ENCODE assay signal across 8 cellular contexts in genomic region chr5:35924950-35925722, GRCh38. TPM values are rescaled to one million over a fixed set of nuclear protein-coding genes. Genes with fewer than 3 reads are reported as not detected.
A peak's percentile ranks its signal among the peaks of the same experiment; 100 is the strongest.
DNase-seq lines count a peak whose midpoint lies in the region; ATAC-seq, FAIRE-seq and TF ChIP-seq lines count a peak whose summit lies in the region.

No MANE protein-coding gene starts in this region.

- WGBS in heart left ventricle, 4 donors = 14 to 21% (median 17%) methylated on average over 17 to 21 of the region's 21 CpGs

- no peak for TF ChIP-seq POLR2A in heart left ventricle (IDR thresholded peaks at IDR 0.05)

- H3K9me3 Mint-ChIP-seq in activated naive CD8-positive, alpha-beta T cell (ENCODE audit: low read depth) = no peaks in the 10 kb centered on the region

- H3K27me3 Mint-ChIP-seq in activated naive CD8-positive, alpha-beta T cell = no peaks in the 10 kb centered on the region

- peaks cover 39% of the 10 kb centered on the region for H3K4me1 Mint-ChIP-seq in activated naive CD8-positive, alpha-beta T cell (ENCODE audit: low read depth)

- H4K20me1 ChIP-seq in BLaER1 = no peaks in the 10 kb centered on the region

- FAIRE-seq in GM19239 (lab: Jason Lieb, UNC) = peak; percentile 52

- H3K27ac ChIP-seq in BLaER1 (peak overlapping the region; percentile 77), heart left ventricle (no peak overlapping the region)

- H3K36me3 Mint-ChIP-seq in activated naive CD8-positive, alpha-beta T cell = no peaks in the 10 kb centered on the region

- H3K4me3 Mint-ChIP-seq in activated naive CD8-positive, alpha-beta T cell = peak overlapping the region; percentile 86

- H3K36me3 ChIP-seq in BLaER1 (peaks cover 5% of the 10 kb centered on the region; the same call in 1 of the 2 replicates), heart left ventricle (no peaks in the 10 kb centered on the region)

- DNase-seq in GM19239 (ENCODE audit: insufficient read length, low spot score) = peak; percentile 28
- peak; percentile 76 for DNase-seq in HuH-7 (ENCODE audit: low spot score)
- peak; percentile 61 for DNase-seq in SKM-1 treated with dmso at 0.1 percent for 144 hours (lab: John Stamatoyannopoulos, UW; ENCODE audit: unreplicated experiment)
- DNase-seq in heart left ventricle = peak; percentile 25 to 76 (median 42)
- DNase-seq in retinal pigment epithelial cell (ENCODE audit: low read depth) = peak; percentile 7

- intact Hi-C loops in heart left ventricle (cut with DNase I) = loop anchor here (2.0 to 10.0 kb wide), 13 partner anchors 146 to 1440 kb away; partner anchors contain the start of gene SPEF2 (in 7 of the 10)

- H3K4me3 ChIP-seq in BLaER1 (peak overlapping the region; percentile 24), heart left ventricle (peak overlapping the region in 1 of 12 donors; percentile 4), retinal pigment epithelial cell (ENCODE audit: low read length) (no peak overlapping the region)

- peaks cover 65% of the 10 kb centered on the region for H3K4me1 ChIP-seq in BLaER1
- H3K4me1 ChIP-seq in heart left ventricle = peaks cover 0 to 13% (median 0%) of the 10 kb centered on the region in 12 donors

- peak overlapping the region; percentile 81 for H3K4me2 ChIP-seq in BLaER1

- ATAC-seq in heart left ventricle (peak in 3 of 4 donors; percentile 66 to 77 (median 74)), GM19035 (IDR thresholded peaks at IDR 0.05; ENCODE audit: unreplicated experiment) (no peak)

- H3K27me3 ChIP-seq in BLaER1 = no peaks in the 10 kb centered on the region
- peaks cover 0 to 65% (median 15%) of the 10 kb centered on the region in 9 donors for H3K27me3 ChIP-seq in heart left ventricle

- H3K9me3 ChIP-seq in BLaER1 (peaks cover 10% of the 10 kb centered on the region), heart left ventricle (no peaks in the 10 kb centered on the region)

- peak overlapping the region; percentile 71 for H3K9ac ChIP-seq in BLaER1

- H3K27ac Mint-ChIP-seq in activated naive CD8-positive, alpha-beta T cell = peak overlapping the region; percentile 94

- TF ChIP-seq CTCF in heart left ventricle (IDR thresholded peaks at IDR 0.05) (peak; percentile 21 to 61 (median 50)), retinal pigment epithelial cell (conservative IDR thresholded peaks at IDR 0.05; ENCODE audit: low read depth, low read length) (peak; percentile 82)

RNA-seq across cellular contexts. Expression of gene CAPSL, which starts 13.3 kb away (rescaled TPM):
- total RNA-seq in heart left ventricle = not detected
- not detected for polyA plus RNA-seq in heart left ventricle

Comparison
In these comparisons a context has a peak if more than half of its experiments do, and no peak if none do; other contexts are left out.
1. DNase-seq: peak in every context shown above with its lines; median percentile 76 in HuH-7; 61 in SKM-1 treated with dmso at 0.1 percent for 144 hours; 42 in heart left ventricle; 28 in GM19239; 7 in retinal pigment epithelial cell.